In genomic region chr7:832968-833424, GRCh38 we compare ENCODE assay signal across 8 cellular contexts. TPM values are rescaled to one million over a fixed set of nuclear protein-coding genes. Genes with fewer than 3 reads are reported as not detected.
DNase-seq lines count a peak whose midpoint lies in the region; ATAC-seq and TF ChIP-seq lines count a peak whose summit lies in the region.

No MANE protein-coding gene starts in this region.

- CTCF ChIA-PET in activated CD8-positive, alpha-beta T cell treated with anti-CD3 and anti-CD28 coated beads, Interleukin-2, amount 10 ng/mL, durations not matched to agents 7 days and 5 days (lab: Charles Lee): interaction anchor here (0.9 to 2.1 kb wide), 5 partner anchors 15 to 474 kb away, joined by 3 to 24 read pairs (median 6); no protein-coding TSS in a partner anchor

- H3K4me3 Mint-ChIP-seq in H9: no peak overlapping the region
- peak overlapping the region; percentile 25 for H3K4me3 Mint-ChIP-seq in activated CD8-positive, alpha-beta T cell treated with anti-CD3 and anti-CD28 coated beads, Interleukin-2, amount 10 ng/mL, durations not matched to agents 7 days and 5 days

- no peak overlapping the region for H4K5ac ChIP-seq in H9 (ENCODE audit: insufficient read length, low read depth, low read length)

- H3K4me1 Mint-ChIP-seq in H9: peaks cover 40 to 42% of the 10 kb centered on the region in 2 experiments
- H3K4me1 Mint-ChIP-seq in activated CD8-positive, alpha-beta T cell treated with anti-CD3 and anti-CD28 coated beads, Interleukin-2, amount 10 ng/mL, durations not matched to agents 7 days and 5 days (ENCODE audit: low read depth): peaks cover 44% of the 10 kb centered on the region

- POLR2A ChIA-PET in activated CD8-positive, alpha-beta T cell treated with anti-CD3 and anti-CD28 coated beads, Interleukin-2, amount 10 ng/mL, durations not matched to agents 7 days and 5 days (lab: Charles Lee): interaction anchor here (1.6 to 1.8 kb wide), 2 partner anchors 16 to 20 kb away, joined by 7 to 8 read pairs; no protein-coding TSS in a partner anchor

- no peak overlapping the region for H4K8ac ChIP-seq in H9 (replicated peaks; ENCODE audit: insufficient read length, low read depth, low read length)

- H3K4me3 ChIP-seq in gastroesophageal sphincter: peak overlapping the region in 1 of 2 donors; percentile 1
- no peak overlapping the region for H3K4me3 ChIP-seq in skeletal muscle satellite cell (ENCODE audit: low read length)

- DNase-seq in H9: no peak
- no peak for DNase-seq in activated CD8-positive, alpha-beta T cell treated with anti-CD3 and anti-CD28 coated beads, Interleukin-2, amount 10 ng/mL, durations not matched to agents 7 days and 5 days
- DNase-seq in NCI-H748 treated with DMSO at 0.1 percent for 48 hours (lab: John Stamatoyannopoulos, UW): no peak
- DNase-seq in dedifferentiated amniotic fluid mesenchymal stem cell (ENCODE audit: extremely low spot score): no peak
- DNase-seq in cortex of kidney (lab: John Stamatoyannopoulos, UW): no peak

- H3K4me2 ChIP-seq in H9 (ENCODE audit: insufficient read depth, insufficient read length, low read length): no peak overlapping the region
- peak overlapping the region; percentile 78 for H3K4me2 ChIP-seq in skeletal muscle satellite cell (ENCODE audit: low read length)

- H3K79me1 ChIP-seq in H9 (ENCODE audit: insufficient read depth, low read depth, low read length, poor library complexity, severe bottlenecking): peaks cover 14% of the 10 kb centered on the region

- ATAC-seq in activated CD8-positive, alpha-beta T cell treated with anti-CD3 and anti-CD28 coated beads, Interleukin-2, amount 10 ng/mL, durations not matched to agents 7 days and 5 days: no peak
- ATAC-seq in gastroesophageal sphincter (no peak), HG02885 (IDR thresholded peaks at IDR 0.05; ENCODE audit: poor library complexity, unreplicated experiment) (no peak)

- peaks cover 58% of the 10 kb centered on the region; the same call in 1 of the 2 replicates for H3K79me2 ChIP-seq in H9 (ENCODE audit: insufficient read depth, low read length)

- H3K36me3 ChIP-seq in gastroesophageal sphincter: peaks cover 0 to 6% of the 10 kb centered on the region in 2 donors
- peaks cover 16% of the 10 kb centered on the region for H3K36me3 ChIP-seq in skeletal muscle satellite cell (ENCODE audit: insufficient read depth, low read length)

- H3K9me3 ChIP-seq in H9 (ENCODE audit: control insufficient read depth, low read depth, low read length): no peaks in the 10 kb centered on the region
- H3K9me3 ChIP-seq in gastroesophageal sphincter: no peaks in the 10 kb centered on the region
- H3K9me3 ChIP-seq in skeletal muscle satellite cell (replicated peaks; ENCODE audit: low read length): no peaks in the 10 kb centered on the region

- H3K4ac ChIP-seq in H9 (ENCODE audit: low read depth, low read length): no peak overlapping the region

- no peak overlapping the region for H2BK120ac ChIP-seq in H9 (ENCODE audit: low read depth, low read length, poor library complexity, severe bottlenecking)

- H2AK5ac ChIP-seq in H9 (ENCODE audit: insufficient read length, low read length): no peak overlapping the region

- no peak overlapping the region for H4K91ac ChIP-seq in H9 (ENCODE audit: insufficient read length, low read depth, low read length)

- no peak overlapping the region for H3K56ac ChIP-seq in H9 (ENCODE audit: insufficient read length, low read depth, low read length)

- H2BK15ac ChIP-seq in H9 (ENCODE audit: low read depth, low read length): no peak overlapping the region

- no peaks in the 10 kb centered on the region for H4K20me1 ChIP-seq in H9 (ENCODE audit: control insufficient read depth, insufficient read depth, insufficient read length)

- no peak for TF ChIP-seq EP300 in gastroesophageal sphincter (IDR thresholded peaks at IDR 0.05)

- no peaks in the 10 kb centered on the region for H3K9me3 Mint-ChIP-seq in H9
- no peaks in the 10 kb centered on the region for H3K9me3 Mint-ChIP-seq in activated CD8-positive, alpha-beta T cell treated with anti-CD3 and anti-CD28 coated beads, Interleukin-2, amount 10 ng/mL, durations not matched to agents 7 days and 5 days (ENCODE audit: insufficient read depth)

- H3K27me3 ChIP-seq in H9 (ENCODE audit: insufficient read depth, low read length) (no peaks in the 10 kb centered on the region), gastroesophageal sphincter (no peaks in the 10 kb centered on the region), skeletal muscle satellite cell (ENCODE audit: control insufficient read depth, insufficient read depth, low read length) (no peaks in the 10 kb centered on the region)

- H3K4me1 ChIP-seq in H9 (ENCODE audit: insufficient read depth, low read length) (peaks cover 12% of the 10 kb centered on the region), gastroesophageal sphincter (peaks cover 11 to 100% (median 65%) of the 10 kb centered on the region in 3 donors), skeletal muscle satellite cell (ENCODE audit: control insufficient read depth, insufficient read depth, low read length) (peaks cover 36% of the 10 kb centered on the region)

- TF ChIP-seq CTCF in H9 (conservative IDR thresholded peaks at IDR 0.05): no peak
- no peak for TF ChIP-seq CTCF in gastroesophageal sphincter (IDR thresholded peaks at IDR 0.05)

- H3K14ac ChIP-seq in H9 (ENCODE audit: insufficient read depth, low read length): no peak overlapping the region

- H3K27ac ChIP-seq in H9 (ENCODE audit: insufficient read length, low read depth, low read length): no peak overlapping the region
- H3K27ac ChIP-seq in gastroesophageal sphincter: peak overlapping the region; percentile 90 to 96 (median 92)

- no peak overlapping the region for H2BK12ac ChIP-seq in H9 (ENCODE audit: insufficient read length, low read depth, low read length)

- H3K23ac ChIP-seq in H9 (ENCODE audit: insufficient read length, low read depth, low read length): no peak overlapping the region

- H3K36me3 Mint-ChIP-seq in H9 (ENCODE audit: insufficient read depth in 1 of 3, low read depth in 3 of 3): peaks cover 14 to 38% (median 27%) of the 10 kb centered on the region in 3 experiments
- peaks cover 9% of the 10 kb centered on the region for H3K36me3 Mint-ChIP-seq in activated CD8-positive, alpha-beta T cell treated with anti-CD3 and anti-CD28 coated beads, Interleukin-2, amount 10 ng/mL, durations not matched to agents 7 days and 5 days (ENCODE audit: low read depth)

- no peak overlapping the region for H2AFZ ChIP-seq in H9 (ENCODE audit: low read length)

- H3T11ph ChIP-seq in H9 (ENCODE audit: low read length): no peak overlapping the region

- H3K9ac ChIP-seq in H9 (ENCODE audit: extremely low read depth, insufficient read length, low read length) (no peak overlapping the region), skeletal muscle satellite cell (ENCODE audit: low read depth, low read length) (peak overlapping the region; percentile 85)

- no CpG with 5 or more reads among the region's 15 CpGs for WGBS in H9 (ENCODE audit: extremely low coverage, insufficient read length, low lambda C conversion rate)
- WGBS in gastroesophageal sphincter (ENCODE audit: low coverage in 1 of 2), 2 donors: 31 to 39% methylated on average over 10 to 15 of the region's 15 CpGs

- no peak overlapping the region for H2BK20ac ChIP-seq in H9 (ENCODE audit: low read depth, low read length, poor library complexity, severe bottlenecking)

- no peak overlapping the region for H3K18ac ChIP-seq in H9 (ENCODE audit: insufficient read length, low read depth, low read length)

- H2BK5ac ChIP-seq in H9 (ENCODE audit: insufficient read length, low read length): no peak overlapping the region

- H3K27me3 Mint-ChIP-seq in H9 (ENCODE audit: low read depth): no peaks in the 10 kb centered on the region
- H3K27me3 Mint-ChIP-seq in activated CD8-positive, alpha-beta T cell treated with anti-CD3 and anti-CD28 coated beads, Interleukin-2, amount 10 ng/mL, durations not matched to agents 7 days and 5 days (ENCODE audit: low read depth): no peaks in the 10 kb centered on the region

- peak overlapping the region; percentile 34 to 91 (median 44); a peak in 6 of 7 replicates for H3K27ac Mint-ChIP-seq in H9
- peak overlapping the region; percentile 82 for H3K27ac Mint-ChIP-seq in activated CD8-positive, alpha-beta T cell treated with anti-CD3 and anti-CD28 coated beads, Interleukin-2, amount 10 ng/mL, durations not matched to agents 7 days and 5 days

- H3K23me2 ChIP-seq in H9 (ENCODE audit: insufficient read length, low read depth, low read length, poor library complexity, severe bottlenecking): peaks cover 3% of the 10 kb centered on the region

- TF ChIP-seq POLR2A in gastroesophageal sphincter (IDR thresholded peaks at IDR 0.05): no peak

RNA-seq across cellular contexts. Expression of gene SUN1, which starts 0.7 kb away (rescaled TPM):
- total RNA-seq in H9 (2021) (105 and 118 TPM in 2 replicates), gastroesophageal sphincter (100 to 1,000 TPM; 151 to 261 (median 231) TPM)
- total RNA-seq in activated CD8-positive, alpha-beta T cell treated with anti-CD3 and anti-CD28 coated beads, Interleukin-2, amount 10 ng/mL, durations not matched to agents 7 days and 5 days: 10 to 100 TPM; 38.4 to 39.7 TPM
- total RNA-seq in skeletal muscle satellite cell (2012; rRNA removed): 91.3 and 91.5 TPM in 2 replicates

RNA-seq across cellular contexts. Expression of gene GET4, which starts 43.4 kb away (rescaled TPM):
- total RNA-seq in H9 (2021): 70.2 and 75.1 TPM in 2 replicates
- total RNA-seq in activated CD8-positive, alpha-beta T cell treated with anti-CD3 and anti-CD28 coated beads, Interleukin-2, amount 10 ng/mL, durations not matched to agents 7 days and 5 days: 10 to 100 TPM; 32.2 to 38.3 TPM
- 10 to 100 TPM; 18.4 to 34.8 (median 28.7) TPM for total RNA-seq in gastroesophageal sphincter
- 16.7 and 17.5 TPM in 2 replicates for total RNA-seq in skeletal muscle satellite cell (2012; rRNA removed)
